Comparison of ENCODE assay signal across 26 cellular contexts in genomic region chr10:62792261-62792660, GRCh38.
"Had no signal": no experiment of that assay in that cellular context is flagged by ENCODE, and none has a peak within 500 bp of the region (broad histone marks: within the 10 kb centered on the region; RNA-seq: fewer than 3 reads in every experiment).

No MANE protein-coding gene starts in this region.

- FAIRE-seq: small intestine, urothelium cell line had no signal

- H3K4me3 ChIP-seq: neural progenitor cell, ovary, psoas muscle, right lobe of liver, sigmoid colon, stomach, thoracic aorta, thyroid gland, tibial nerve, upper lobe of left lung, vagina had no signal

- H3K4me1 ChIP-seq: parathyroid adenoma, psoas muscle, right lobe of liver, upper lobe of left lung, vagina had no signal

- H3K79me2 ChIP-seq: parathyroid adenoma had no signal

- ATAC-seq: naive thymus-derived CD4-positive, alpha-beta T cell; natural killer cell; psoas muscle; right lobe of liver; stimulated activated effector memory CD8-positive, alpha-beta T cell treated with anti-CD3 and anti-CD28 coated beads, Interleukin-12 subunit alpha, Interleukin-12 subunit beta, amount 100 ng/mL, for 72 hours; stimulated activated naive B cell treated with anti-CD40 and anti-IgM and Interleukin-4, amounts not matched to agents 10 μg/mL and 1 μg/mL and 100 μg/mL, for 72 hours had no signal

- H3K27ac ChIP-seq: neural progenitor cell, ovary, parathyroid adenoma, psoas muscle, right lobe of liver, sigmoid colon, stomach, thoracic aorta, thyroid gland, tibial nerve, upper lobe of left lung, vagina had no signal

- H3K27me3 ChIP-seq: neural progenitor cell, ovary, right lobe of liver, sigmoid colon, stomach, thyroid gland, tibial nerve, upper lobe of left lung, vagina had no signal

- H3K36me3 ChIP-seq: neural progenitor cell, ovary, right lobe of liver, sigmoid colon, stomach, thoracic aorta, thyroid gland, tibial nerve, upper lobe of left lung, vagina had no signal

- H2AFZ ChIP-seq: neural progenitor cell, parathyroid adenoma had no signal

- H3K4me2 ChIP-seq: neural progenitor cell had no signal

- DNase-seq: naive thymus-derived CD4-positive, alpha-beta T cell; natural killer cell; occipital lobe; ovary; posterior cingulate gyrus; psoas muscle; right lobe of liver; sigmoid colon; small intestine; stimulated activated CD4-positive, alpha-beta T cell treated with anti-CD3 and anti-CD28 coated beads, Interleukin-15, amount 100 ng/mL, for 24 hours; stimulated activated CD4-positive, alpha-beta T cell treated with anti-CD3 and anti-CD28 coated beads, Interleukin-2, amount 100 ng/mL, for 24 hours; stimulated activated CD4-positive, alpha-beta T cell treated with anti-CD3 and anti-CD28 coated beads, Interleukin-2, amount 100 ng/mL, for 48 hours; stimulated activated CD4-positive, alpha-beta T cell treated with anti-CD3 and anti-CD28 coated beads, Interleukin-4, amount 100 ng/mL, for 24 hours; stimulated activated naive B cell treated with anti-CD40 and anti-IgM and Interleukin-4, amounts not matched to agents 10 μg/mL and 1 μg/mL and 100 μg/mL, for 72 hours; stimulated activated naive CD4-positive, alpha-beta T cell treated with Interleukin-2 at 50 U/mL for 16 hours; stomach; thyroid gland; trophoblast cell; upper lobe of left lung had no signal

- H3K9ac ChIP-seq: neural progenitor cell, parathyroid adenoma had no signal

- H3K9me3 ChIP-seq: ovary, psoas muscle, right lobe of liver, sigmoid colon, thoracic aorta, thyroid gland, upper lobe of left lung, vagina had no signal
